In genomic region chr9:96026655-96027213, GRCh38 we compare ENCODE assay signal across 13 cellular contexts.
DNase-seq lines count a peak whose midpoint lies in the region; ATAC-seq, FAIRE-seq and TF ChIP-seq lines count a peak whose summit lies in the region.
"Had no signal": no experiment of that assay in that cellular context is flagged by ENCODE, and none has a peak within 500 bp of the region (broad histone marks: within the 10 kb centered on the region; RNA-seq: fewer than 3 reads in every experiment).

No MANE protein-coding gene starts in this region.

- ATAC-seq in T-cell (replicated peaks in 1 of 4) (no peak), HG03571 (IDR thresholded peaks at IDR 0.05; ENCODE audit: unreplicated experiment) (no peak)

- H3K27me3 Mint-ChIP-seq in T-cell (peaks cover 16 to 26% of the 10 kb centered on the region in 2 donors), progenitor cell of endocrine pancreas (peaks cover 85% of the 10 kb centered on the region)

- TF ChIP-seq EP300 in esophagus muscularis mucosa (IDR thresholded peaks at IDR 0.05): no peak

- H3K4me1 ChIP-seq in esophagus muscularis mucosa: peaks cover 21 to 39% (median 34%) of the 10 kb centered on the region in 4 donors

- H3K36me3 Mint-ChIP-seq in T-cell: no peaks in the 10 kb centered on the region
- no peaks in the 10 kb centered on the region for H3K36me3 Mint-ChIP-seq in progenitor cell of endocrine pancreas (ENCODE audit: insufficient read depth)

- H3K27ac Mint-ChIP-seq in T-cell (no peak overlapping the region), progenitor cell of endocrine pancreas (peak overlapping the region; percentile 53)
- H3K27ac Mint-ChIP-seq: CD4-positive, alpha-beta T cell had no signal

- H3K9me3 ChIP-seq in esophagus muscularis mucosa: no peaks in the 10 kb centered on the region
- H3K9me3 ChIP-seq: MG63 had no signal

- peaks cover 36 to 54% (median 47%) of the 10 kb centered on the region in 3 donors for H3K4me1 Mint-ChIP-seq in T-cell
- H3K4me1 Mint-ChIP-seq in progenitor cell of endocrine pancreas (ENCODE audit: low read depth): peaks cover 14% of the 10 kb centered on the region

- H3K36me3 ChIP-seq in esophagus muscularis mucosa: no peaks in the 10 kb centered on the region
- H3K36me3 ChIP-seq: cardiac muscle cell, MG63 had no signal

- peaks cover 0 to 10% (median 0%) of the 10 kb centered on the region in 3 donors for H3K9me3 Mint-ChIP-seq in T-cell
- H3K9me3 Mint-ChIP-seq in progenitor cell of endocrine pancreas (ENCODE audit: low read depth): no peaks in the 10 kb centered on the region
- H3K9me3 Mint-ChIP-seq: CD4-positive, alpha-beta T cell had no signal

- DNase-seq in GM12891 (ENCODE audit: insufficient read length, low spot score): no peak
- no peak for DNase-seq in T-cell
- DNase-seq in esophagus muscularis mucosa (ENCODE audit: extremely low spot score): no peak
- no peak for DNase-seq in progenitor cell of endocrine pancreas (ENCODE audit: low spot score, unreplicated experiment)
- DNase-seq in C1 segment of cervical spinal cord (lab: John Stamatoyannopoulos, UW): no peak
- DNase-seq in GM20000 (ENCODE audit: low spot score): no peak
- DNase-seq in HCEC 1CT: no peak
- DNase-seq: MG63, occipital lobe had no signal

- TF ChIP-seq POLR2A in GM12891 (IDR thresholded peaks at IDR 0.05; ENCODE audit: low read depth, low read length): no peak
- no peak for TF ChIP-seq POLR2A in esophagus muscularis mucosa (IDR thresholded peaks at IDR 0.05; ENCODE audit: low read depth)

- POLR2A ChIA-PET in T-cell (lab: Charles Lee): interaction anchor here in 1 of 2 donors (0.6 kb wide), 1 partner anchor 12 kb away, joined by 5 read pairs; no protein-coding TSS in a partner anchor

- FAIRE-seq in GM12891 (lab: Jason Lieb, UNC): peak; percentile 74

- no peak overlapping the region for H3K27ac ChIP-seq in esophagus muscularis mucosa (replicated peaks in 1 of 4)
- H3K27ac ChIP-seq: cardiac muscle cell, RWPE1 had no signal

- H3K27me3 ChIP-seq in esophagus muscularis mucosa: peaks cover 0 to 33% (median under 1%) of the 10 kb centered on the region in 4 donors

- H3K4me3 ChIP-seq in esophagus muscularis mucosa: peak overlapping the region; percentile 48 to 58 (median 56)
- H3K4me3 ChIP-seq: cardiac muscle cell, MG63 had no signal

- WGBS in esophagus muscularis mucosa: 95% methylated on average over 5 of the region's 5 CpGs

- intact Hi-C loops in esophagus muscularis mucosa (cut with DNase I): loop anchor here (10.0 kb wide), 1 partner anchor 188 kb away; no protein-coding TSS in a partner anchor

- TF ChIP-seq CTCF in esophagus muscularis mucosa (IDR thresholded peaks at IDR 0.05) (no peak), progenitor cell of endocrine pancreas (IDR thresholded peaks at IDR 0.05; ENCODE audit: unreplicated experiment) (no peak), GM20000 (IDR thresholded peaks at IDR 0.05; ENCODE audit: extremely low read depth, missing control alignments) (no peak)

- CTCF ChIA-PET in T-cell (lab: Charles Lee): no interaction called here

- H3K4me3 Mint-ChIP-seq in T-cell (peak overlapping the region; percentile 40 to 80 (median 45)), progenitor cell of endocrine pancreas (ENCODE audit: low read depth) (no peak overlapping the region)
- H3K4me3 Mint-ChIP-seq: CD4-positive, alpha-beta T cell had no signal

TF ChIP-seq in GM12891, 5 proteins besides CTCF, POLR2A, EP300 and RAD21:
- TF ChIP-seq TAF1 (IDR thresholded peaks at IDR 0.05; ENCODE audit: low read depth, low read length) (no peak), POU2F2 (IDR thresholded peaks at IDR 0.05; ENCODE audit: low read depth, low read length) (no peak), PAX5 (IDR thresholded peaks at IDR 0.05; ENCODE audit: insufficient read depth, low read length, severe bottlenecking) (no peak), SPI1 (IDR thresholded peaks at IDR 0.05; ENCODE audit: low read depth, low read length) (no peak), POLR2AphosphoS5 (IDR thresholded peaks at IDR 0.05; ENCODE audit: low read depth, low read length) (no peak)
